16 cellular contexts compared by ENCODE assay signal in genomic region chr4:30789219-30789671, GRCh38.
DNase-seq lines count a peak whose midpoint lies in the region; ATAC-seq, FAIRE-seq and TF ChIP-seq lines count a peak whose summit lies in the region.
"Had no signal": no experiment of that assay in that cellular context is flagged by ENCODE, and none has a peak within 500 bp of the region (broad histone marks: within the 10 kb centered on the region; RNA-seq: fewer than 3 reads in every experiment).

No MANE protein-coding gene starts in this region.

- H3K9ac ChIP-seq in MM.1S (ENCODE audit: low read length) (no peak overlapping the region; the same call in 1 of the 2 replicates), endothelial cell of umbilical vein (replicated peaks; ENCODE audit: extremely low read depth, insufficient read depth, low read length) (no peak overlapping the region)

- peaks cover 6% of the 10 kb centered on the region; the same call in 1 of the 2 replicates for H3F3A ChIP-seq in MM.1S (ENCODE audit: insufficient read depth, low read length)

- CTCF ChIA-PET in endothelial cell of umbilical vein (lab: Charles Lee), result no interaction called here

- H3K9me3 ChIP-seq in MM.1S (replicated peaks; ENCODE audit: insufficient read depth, low read length), result no peaks in the 10 kb centered on the region
- H3K9me3 ChIP-seq in endothelial cell of umbilical vein (replicated peaks; ENCODE audit: control insufficient read depth, insufficient read depth, low read length), result no peaks in the 10 kb centered on the region
- no peaks in the 10 kb centered on the region for H3K9me3 ChIP-seq in ascending aorta
- H3K9me3 ChIP-seq: Peyer's patch had no signal

- H3K4me3 ChIP-seq in MM.1S (ENCODE audit: low read length), result peak overlapping the region; percentile 43
- H3K4me3 ChIP-seq in endothelial cell of umbilical vein (replicated peaks in 1 of 3; ENCODE audit: insufficient read depth in 1 of 3, low read depth in 1 of 3, low read length in 3 of 3), result no peak overlapping the region
- H3K4me3 ChIP-seq in ascending aorta, result no peak overlapping the region
- H3K4me3 ChIP-seq: K562, Peyer's patch had no signal

- H3K27me3 ChIP-seq in MM.1S (replicated peaks; ENCODE audit: insufficient read depth, low read length), result no peaks in the 10 kb centered on the region
- no peaks in the 10 kb centered on the region for H3K27me3 ChIP-seq in endothelial cell of umbilical vein (ENCODE audit: control insufficient read depth in 2 of 2, insufficient read depth in 2 of 2, low read length in 2 of 2)
- no peaks in the 10 kb centered on the region for H3K27me3 ChIP-seq in ascending aorta
- H3K27me3 ChIP-seq: Peyer's patch had no signal

- BruUV-seq in endothelial cell of umbilical vein (replicated peaks; lab: Mats Ljungman, UMichigan), result no TSS peak

- H3K27me3 Mint-ChIP-seq in nephron progenitor cell (ENCODE audit: low read depth, poor library complexity), result no peaks in the 10 kb centered on the region
- H3K27me3 Mint-ChIP-seq in activated T-cell treated with anti-CD3 and anti-CD28 coated beads, Interleukin-2, amount 50 U/mL, for 72 hours (ENCODE audit: low read depth), result no peaks in the 10 kb centered on the region
- H3K27me3 Mint-ChIP-seq: activated naive CD8-positive, alpha-beta T cell treated with anti-CD3 and anti-CD28 coated beads, Interleukin-2, amount 10 ng/mL, durations not matched to agents 7 days and 5 days; stimulated activated memory B cell treated with anti-CD40 and anti-IgM and Interleukin-4, amounts not matched to agents 10 μg/mL and 1 μg/mL and 100 μg/mL, for 72 hours; T-cell had no signal

- ATAC-seq in activated T-cell treated with anti-CD3 and anti-CD28 coated beads, Interleukin-2, amount 50 U/mL, for 72 hours (replicated peaks in 1 of 2), result no peak
- ATAC-seq in HG02610 (IDR thresholded peaks at IDR 0.05; ENCODE audit: unreplicated experiment), result no peak
- ATAC-seq: K562; stimulated activated memory B cell treated with anti-CD40 and anti-IgM and Interleukin-4, amounts not matched to agents 10 μg/mL and 1 μg/mL and 100 μg/mL, for 72 hours; T-cell had no signal

- H3K9me3 Mint-ChIP-seq in nephron progenitor cell, result no peaks in the 10 kb centered on the region
- H3K9me3 Mint-ChIP-seq in activated T-cell treated with anti-CD3 and anti-CD28 coated beads, Interleukin-2, amount 50 U/mL, for 72 hours, result peaks cover 0 to 2% of the 10 kb centered on the region in 2 donors
- H3K9me3 Mint-ChIP-seq: activated naive CD8-positive, alpha-beta T cell treated with anti-CD3 and anti-CD28 coated beads, Interleukin-2, amount 10 ng/mL, durations not matched to agents 7 days and 5 days had no signal

- H3K9me1 ChIP-seq in endothelial cell of umbilical vein (replicated peaks; ENCODE audit: control insufficient read depth, extremely low read depth, insufficient read depth, low read length), result no peaks in the 10 kb centered on the region

- H2AFZ ChIP-seq in MM.1S (ENCODE audit: low read length) (peak overlapping the region; percentile 72), endothelial cell of umbilical vein (ENCODE audit: low read depth, low read length) (no peak overlapping the region)

- H3K4me3 Mint-ChIP-seq in nephron progenitor cell, result no peak overlapping the region
- no peak overlapping the region for H3K4me3 Mint-ChIP-seq in activated T-cell treated with anti-CD3 and anti-CD28 coated beads, Interleukin-2, amount 50 U/mL, for 72 hours
- H3K4me3 Mint-ChIP-seq: activated naive CD8-positive, alpha-beta T cell treated with anti-CD3 and anti-CD28 coated beads, Interleukin-2, amount 10 ng/mL, durations not matched to agents 7 days and 5 days; stimulated activated memory B cell treated with anti-CD40 and anti-IgM and Interleukin-4, amounts not matched to agents 10 μg/mL and 1 μg/mL and 100 μg/mL, for 72 hours; T-cell had no signal

- H3K4me2 ChIP-seq in MM.1S (ENCODE audit: low read depth, low read length), result peak overlapping the region; percentile 61
- no peak overlapping the region for H3K4me2 ChIP-seq in endothelial cell of umbilical vein (ENCODE audit: insufficient read depth, low read length)

- peaks cover 41% of the 10 kb centered on the region for H3K4me1 Mint-ChIP-seq in nephron progenitor cell
- H3K4me1 Mint-ChIP-seq in activated T-cell treated with anti-CD3 and anti-CD28 coated beads, Interleukin-2, amount 50 U/mL, for 72 hours (ENCODE audit: low read depth), result no peaks in the 10 kb centered on the region
- H3K4me1 Mint-ChIP-seq: activated naive CD8-positive, alpha-beta T cell treated with anti-CD3 and anti-CD28 coated beads, Interleukin-2, amount 10 ng/mL, durations not matched to agents 7 days and 5 days; stimulated activated memory B cell treated with anti-CD40 and anti-IgM and Interleukin-4, amounts not matched to agents 10 μg/mL and 1 μg/mL and 100 μg/mL, for 72 hours; T-cell had no signal

- H3K36me3 ChIP-seq in MM.1S (replicated peaks; ENCODE audit: insufficient read depth, low read length) (no peaks in the 10 kb centered on the region; the same call in 1 of the 2 replicates), endothelial cell of umbilical vein (ENCODE audit: control insufficient read depth in 2 of 2, extremely low read depth in 1 of 2, insufficient read depth in 2 of 2, low read length in 2 of 2) (no peaks in the 10 kb centered on the region), ascending aorta (no peaks in the 10 kb centered on the region)
- H3K36me3 ChIP-seq: Peyer's patch had no signal

- POLR2A ChIA-PET in endothelial cell of umbilical vein (lab: Charles Lee), result no interaction called here

- H4K20me1 ChIP-seq in MM.1S (ENCODE audit: insufficient read depth, low read length) (no peaks in the 10 kb centered on the region), endothelial cell of umbilical vein (replicated peaks; ENCODE audit: control insufficient read depth, extremely low read depth, insufficient read depth, low read length) (no peaks in the 10 kb centered on the region)

- TF ChIP-seq CTCF in MM.1S (IDR thresholded peaks at IDR 0.05; ENCODE audit: low read length), result no peak
- no peak for TF ChIP-seq CTCF in endothelial cell of umbilical vein (IDR thresholded peaks at IDR 0.05; ENCODE audit: extremely low read depth in 1 of 2, insufficient read depth in 1 of 2, low read depth in 1 of 2, low read length in 2 of 2)
- TF ChIP-seq CTCF in nephron progenitor cell (IDR thresholded peaks at IDR 0.05), result no peak
- no peak for TF ChIP-seq CTCF in ascending aorta (IDR thresholded peaks at IDR 0.05)

- no peaks in the 10 kb centered on the region for H3K36me3 Mint-ChIP-seq in nephron progenitor cell (ENCODE audit: low read depth)
- H3K36me3 Mint-ChIP-seq in activated T-cell treated with anti-CD3 and anti-CD28 coated beads, Interleukin-2, amount 50 U/mL, for 72 hours (ENCODE audit: insufficient read depth in 2 of 2), result no peaks in the 10 kb centered on the region
- H3K36me3 Mint-ChIP-seq: activated naive CD8-positive, alpha-beta T cell treated with anti-CD3 and anti-CD28 coated beads, Interleukin-2, amount 10 ng/mL, durations not matched to agents 7 days and 5 days; stimulated activated memory B cell treated with anti-CD40 and anti-IgM and Interleukin-4, amounts not matched to agents 10 μg/mL and 1 μg/mL and 100 μg/mL, for 72 hours; T-cell had no signal

- H3K4me1 ChIP-seq in MM.1S (ENCODE audit: low read length) (peaks cover 18% of the 10 kb centered on the region), endothelial cell of umbilical vein (ENCODE audit: control insufficient read depth, extremely low read depth, insufficient read depth, low read length) (no peaks in the 10 kb centered on the region), ascending aorta (peaks cover 3 to 10% of the 10 kb centered on the region in 2 donors)
- H3K4me1 ChIP-seq: Peyer's patch had no signal

- intact Hi-C loops in endothelial cell of umbilical vein (cut with micrococcal nuclease), result loop anchor here (1.0 kb wide), 1 partner anchor 10 kb away; no protein-coding TSS in a partner anchor
- intact Hi-C loops in ascending aorta (cut with DNase I), result no loop called here

- peak overlapping the region; percentile 39 for H3K27ac Mint-ChIP-seq in nephron progenitor cell
- H3K27ac Mint-ChIP-seq in activated T-cell treated with anti-CD3 and anti-CD28 coated beads, Interleukin-2, amount 50 U/mL, for 72 hours, result no peak overlapping the region
- H3K27ac Mint-ChIP-seq: activated naive CD8-positive, alpha-beta T cell treated with anti-CD3 and anti-CD28 coated beads, Interleukin-2, amount 10 ng/mL, durations not matched to agents 7 days and 5 days; stimulated activated memory B cell treated with anti-CD40 and anti-IgM and Interleukin-4, amounts not matched to agents 10 μg/mL and 1 μg/mL and 100 μg/mL, for 72 hours; T-cell had no signal

- peak; percentile 4 for DNase-seq in AG08396 (ENCODE audit: low spot score)
- DNase-seq in MM.1S, result peak; percentile 54
- peak; percentile 45 for DNase-seq in endothelial cell of umbilical vein (ENCODE audit: low read depth, low spot score)
- DNase-seq in nephron progenitor cell, result no peak
- DNase-seq in MV-4-11 (lab: John Stamatoyannopoulos, UW), result no peak
- DNase-seq in activated T-cell treated with anti-CD3 and anti-CD28 coated beads, Interleukin-2, amount 50 U/mL, for 72 hours, result no peak
- no peak for DNase-seq in ascending aorta (ENCODE audit: low spot score in 2 of 2)
- DNase-seq: ACHN; activated naive CD8-positive, alpha-beta T cell treated with anti-CD3 and anti-CD28 coated beads, Interleukin-2, amount 10 ng/mL, durations not matched to agents 7 days and 5 days; NCI-H1105 treated with DMSO at 0.1 percent for 48 hours; NCI-H345; Peyer's patch; T-cell had no signal

- no peaks in the 10 kb centered on the region for H3K9me2 ChIP-seq in MM.1S (replicated peaks; ENCODE audit: insufficient read depth, low read length)

- H3K27ac ChIP-seq in MM.1S (ENCODE audit: low read length) (peak overlapping the region; percentile 12; the same call in 1 of the 2 replicates), endothelial cell of umbilical vein (ENCODE audit: insufficient read depth, low read depth, low read length) (no peak overlapping the region), ascending aorta (peak overlapping the region in 1 of 2 donors; percentile 22)
- H3K27ac ChIP-seq: Peyer's patch had no signal

- dilution Hi-C loops in endothelial cell of umbilical vein (cut with MboI; ENCODE audit: extremely low pct_ligation_motif_present, low sequenced_read_pairs), result no loop called here

- no peak for TF ChIP-seq POLR2A in endothelial cell of umbilical vein (IDR thresholded peaks at IDR 0.05; ENCODE audit: low read depth, low read length)

- FAIRE-seq in endothelial cell of umbilical vein (lab: Jason Lieb, UNC), result no peak
- FAIRE-seq: K562 had no signal

- H3K79me2 ChIP-seq in MM.1S (ENCODE audit: low read length) (no peaks in the 10 kb centered on the region), endothelial cell of umbilical vein (ENCODE audit: control insufficient read depth, insufficient read depth, low read length) (no peaks in the 10 kb centered on the region)

TF ChIP-seq in endothelial cell of umbilical vein, 7 proteins besides CTCF, POLR2A, EP300 and RAD21:
- TF ChIP-seq POLR2AphosphoS5 (IDR thresholded peaks at IDR 0.05; ENCODE audit: insufficient read depth, low read depth, low read length) (no peak), MYC (IDR thresholded peaks at IDR 0.05; ENCODE audit: low read depth, low read length) (no peak), EZH2 (IDR thresholded peaks at IDR 0.05; ENCODE audit: borderline replicate concordance, low read depth, low read length, severe bottlenecking) (no peak)

Comparison
In these comparisons a context has a peak if more than half of its experiments do, and no peak if none do; other contexts are left out.
1. DNase-seq: peak in AG08396 (single experiment), MM.1S (single experiment) and endothelial cell of umbilical vein (single experiment); none in nephron progenitor cell (single experiment), MV-4-11 (single experiment), activated T-cell treated with anti-CD3 and anti-CD28 coated beads, Interleukin-2, amount 50 U/mL, for 72 hours (0 of 2) and ascending aorta (0 of 2).